ENCODE assay signal across 24 cellular contexts in genomic region chr3:24332092-24332491, GRCh38.
"Had no signal": no experiment of that assay in that cellular context is flagged by ENCODE, and none has a peak within 500 bp of the region (broad histone marks: within the 10 kb centered on the region; RNA-seq: fewer than 3 reads in every experiment).

No MANE protein-coding gene starts in this region.

- H3K9me3 ChIP-seq: colonic mucosa, esophagus muscularis mucosa, esophagus squamous epithelium, gastrocnemius medialis, gastroesophageal sphincter, heart left ventricle, heart right ventricle had no signal

- H3K4me3 ChIP-seq: colonic mucosa, coronary artery, dorsolateral prefrontal cortex, esophagus muscularis mucosa, esophagus squamous epithelium, gastrocnemius medialis, gastroesophageal sphincter, heart left ventricle, heart right ventricle had no signal

- H3K27ac ChIP-seq: colonic mucosa, coronary artery, dorsolateral prefrontal cortex, epithelial cell of prostate, esophagus muscularis mucosa, esophagus squamous epithelium, foreskin keratinocyte, gastroesophageal sphincter, heart left ventricle, heart right ventricle had no signal

- ATAC-seq: effector memory CD8-positive, alpha-beta T cell; esophagus mucosa; foreskin keratinocyte; gastrocnemius medialis; gastroesophageal sphincter; heart left ventricle; heart right ventricle had no signal

- DNase-seq: colonic mucosa; cortex of kidney; dermis blood vessel endothelial cell; dorsolateral prefrontal cortex; effector CD4-positive, alpha-beta T cell; effector CD8-positive, alpha-beta T cell; effector memory CD4-positive, alpha-beta T cell; effector memory CD8-positive, alpha-beta T cell; endodermal cell; erythroblast; esophagus squamous epithelium; foreskin fibroblast; foreskin keratinocyte; foreskin melanocyte; gastrocnemius medialis; glutamatergic neuron; head of caudate nucleus; heart left ventricle; heart right ventricle had no signal

- H3K4me1 ChIP-seq: colonic mucosa, esophagus squamous epithelium, foreskin keratinocyte had no signal

- H3K27me3 ChIP-seq: colonic mucosa, dorsolateral prefrontal cortex, esophagus muscularis mucosa, esophagus squamous epithelium, foreskin keratinocyte, gastrocnemius medialis, gastroesophageal sphincter, heart left ventricle, heart right ventricle had no signal

- H3K36me3 ChIP-seq: colonic mucosa, esophagus squamous epithelium had no signal
